Comparison of ENCODE assay signal across 8 cellular contexts in the genomic region with DNA sequence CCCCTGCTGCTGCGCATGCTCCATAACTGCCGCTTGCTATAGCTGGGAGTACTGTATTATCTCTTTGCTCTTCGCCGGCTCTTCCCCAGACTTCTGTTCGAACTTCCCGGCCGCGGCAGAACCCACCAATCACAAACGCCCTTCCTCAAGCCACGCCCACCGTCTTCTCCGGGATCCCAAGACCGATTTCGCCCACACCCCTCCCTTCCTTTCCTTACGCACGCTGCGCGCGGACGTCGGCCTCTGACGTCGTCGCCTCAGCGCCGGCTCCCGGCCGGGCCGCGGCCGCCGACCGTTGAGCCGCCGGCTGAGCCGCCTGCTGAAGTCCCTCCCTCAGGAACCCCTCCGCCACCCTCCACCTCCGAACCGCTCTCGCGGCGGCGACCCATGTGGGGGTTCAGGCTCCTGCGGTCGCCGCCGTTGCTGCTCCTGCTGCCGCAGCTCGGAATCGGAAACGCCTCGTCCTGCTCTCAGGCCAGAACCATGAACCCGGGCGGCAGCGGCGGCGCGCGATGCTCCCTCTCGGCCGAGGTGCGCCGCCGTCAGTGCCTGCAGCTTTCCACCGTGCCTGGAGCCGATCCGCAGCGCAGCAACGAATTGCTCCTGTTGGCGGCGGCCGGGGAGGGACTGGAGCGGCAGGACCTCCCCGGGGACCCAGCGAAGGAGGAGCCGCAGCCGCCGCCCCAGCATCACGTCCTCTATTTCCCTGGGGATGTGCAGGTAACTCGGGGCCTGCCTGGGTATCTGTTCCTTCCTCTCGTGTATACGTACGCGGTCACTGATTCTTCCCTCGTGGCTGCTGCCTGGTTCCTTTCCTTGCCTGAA. TPM values are rescaled to one million over a fixed set of nuclear protein-coding genes. Genes with fewer than 3 reads are reported as not detected.
DNase-seq lines count a peak whose midpoint lies in the region; ATAC-seq and TF ChIP-seq lines count a peak whose summit lies in the region.

A gene with protein sequence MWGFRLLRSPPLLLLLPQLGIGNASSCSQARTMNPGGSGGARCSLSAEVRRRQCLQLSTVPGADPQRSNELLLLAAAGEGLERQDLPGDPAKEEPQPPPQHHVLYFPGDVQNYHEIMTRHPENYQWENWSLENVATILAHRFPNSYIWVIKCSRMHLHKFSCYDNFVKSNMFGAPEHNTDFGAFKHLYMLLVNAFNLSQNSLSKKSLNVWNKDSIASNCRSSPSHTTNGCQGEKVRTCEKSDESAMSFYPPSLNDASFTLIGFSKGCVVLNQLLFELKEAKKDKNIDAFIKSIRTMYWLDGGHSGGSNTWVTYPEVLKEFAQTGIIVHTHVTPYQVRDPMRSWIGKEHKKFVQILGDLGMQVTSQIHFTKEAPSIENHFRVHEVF (plus strand): TSS at position 242 of the 825 bp plus-strand sequence. CDS start 146 bp downstream, at position 388.

- peaks cover 16% of the 10 kb centered on the region for H3K4me1 ChIP-seq in osteoblast (ENCODE audit: insufficient read depth, low read length)
- H3K4me1 ChIP-seq in thoracic aorta (ENCODE audit: control insufficient read depth in 1 of 2, low read depth in 2 of 2), result peaks cover 20 to 26% of the 10 kb centered on the region in 2 donors

- peak within 1 kb of the TSS; percentile 99 for H3K4me3 Mint-ChIP-seq in activated naive CD8-positive, alpha-beta T cell
- peak within 1 kb of the TSS; percentile 98 for H3K4me3 Mint-ChIP-seq in glutamatergic neuron (ENCODE audit: unreplicated experiment)

- H3K9me3 Mint-ChIP-seq in activated naive CD8-positive, alpha-beta T cell (ENCODE audit: low read depth), result no peaks in the 10 kb centered on the region
- peaks cover 7% of the 10 kb centered on the region for H3K9me3 Mint-ChIP-seq in glutamatergic neuron (ENCODE audit: unreplicated experiment)

- no peaks in the 10 kb centered on the region for H3K27me3 Mint-ChIP-seq in activated naive CD8-positive, alpha-beta T cell
- peaks cover 3% of the 10 kb centered on the region for H3K27me3 Mint-ChIP-seq in glutamatergic neuron (ENCODE audit: unreplicated experiment)

- peaks cover 13% of the 10 kb centered on the region for H4K20me1 ChIP-seq in osteoblast (ENCODE audit: insufficient read depth, low read length)

- H3K4me1 Mint-ChIP-seq in activated naive CD8-positive, alpha-beta T cell (ENCODE audit: low read depth), result peaks cover 32% of the 10 kb centered on the region
- peaks cover 13% of the 10 kb centered on the region for H3K4me1 Mint-ChIP-seq in glutamatergic neuron (ENCODE audit: low read depth, unreplicated experiment)

- H3K27me3 ChIP-seq in osteoblast (ENCODE audit: insufficient read depth, low read length) (no peaks in the 10 kb centered on the region), thoracic aorta (replicated peaks; ENCODE audit: insufficient read depth) (no peaks in the 10 kb centered on the region)

- H3K36me3 Mint-ChIP-seq in activated naive CD8-positive, alpha-beta T cell, result peaks cover 14% of the 10 kb centered on the region
- H3K36me3 Mint-ChIP-seq in glutamatergic neuron (ENCODE audit: unreplicated experiment), result peaks cover 6% of the 10 kb centered on the region

- ATAC-seq in HG02610 (IDR thresholded peaks at IDR 0.05; ENCODE audit: unreplicated experiment) (peak; percentile 93), thoracic aorta (ENCODE audit: insufficient number of reproducible peaks, low FRiP score, low read depth) (peak; percentile 96)

- H3K4me2 ChIP-seq in osteoblast (ENCODE audit: insufficient read depth, low read length), result peak within 1 kb of the TSS; percentile 93

- peaks cover 46% of the 10 kb centered on the region for H3K79me2 ChIP-seq in osteoblast (ENCODE audit: insufficient read depth, low read length)

- H3K27ac Mint-ChIP-seq in activated naive CD8-positive, alpha-beta T cell, result peak within 1 kb of the TSS; percentile 95
- H3K27ac Mint-ChIP-seq in glutamatergic neuron (ENCODE audit: unreplicated experiment), result peak within 1 kb of the TSS; percentile 98

- no peaks in the 10 kb centered on the region for H3K9me3 ChIP-seq in osteoblast (ENCODE audit: low read depth, low read length)
- H3K9me3 ChIP-seq in thoracic aorta, result no peaks in the 10 kb centered on the region

- no peak for TF ChIP-seq CTCF in glutamatergic neuron (IDR thresholded peaks at IDR 0.05; ENCODE audit: partially characterized antibody, unreplicated experiment)
- TF ChIP-seq CTCF in osteoblast (IDR thresholded peaks at IDR 0.05; ENCODE audit: extremely low read depth, low read depth, low read length), result no peak
- no peak for TF ChIP-seq CTCF in thoracic aorta (IDR thresholded peaks at IDR 0.05)

- peak within 1 kb of the TSS; percentile 88 for H3K4me3 ChIP-seq in GM08714 (ENCODE audit: low read length)
- H3K4me3 ChIP-seq in osteoblast (ENCODE audit: insufficient read depth, low read length), result peak within 1 kb of the TSS; percentile 79
- H3K4me3 ChIP-seq in thoracic aorta, result peak within 1 kb of the TSS; percentile 92

- no peaks in the 10 kb centered on the region for H3K36me3 ChIP-seq in osteoblast (ENCODE audit: insufficient read depth, low read length)
- H3K36me3 ChIP-seq in thoracic aorta, result peaks cover 1% of the 10 kb centered on the region

- H3K27ac ChIP-seq in osteoblast (ENCODE audit: low read depth, low read length), result peak within 1 kb of the TSS; percentile 94
- peak within 1 kb of the TSS; percentile 80 to 93 for H3K27ac ChIP-seq in thoracic aorta

- DNase-seq in NCI-H1092 treated with DMSO at 0.1 percent for 48 hours (lab: John Stamatoyannopoulos, UW) (peak; percentile 95), SKM-1 treated with dmso at 0.1 percent for 144 hours (lab: John Stamatoyannopoulos, UW; ENCODE audit: unreplicated experiment) (peak; percentile 99), glutamatergic neuron (peak; percentile 97), osteoblast (ENCODE audit: insufficient read length, low spot score, missing footprints) (peak; percentile 98), thoracic aorta (ENCODE audit: low spot score) (peak; percentile 87)

- peak within 1 kb of the TSS; percentile 84 for H2AFZ ChIP-seq in osteoblast (ENCODE audit: low read length)

RNA-seq across cellular contexts. Expression of the gene that starts here (rescaled TPM):
- 27.3 TPM for total RNA-seq in glutamatergic neuron (ENCODE audit: unreplicated experiment)
- total RNA-seq in osteoblast, result 20.3 and 21.8 TPM in 2 replicates
- total RNA-seq in thoracic aorta, result 10 to 100 TPM; 10.8 to 16.7 TPM

Comparison
In these comparisons a context has a peak if more than half of its experiments do, and no peak if none do; other contexts are left out.
1. Peak in every context shown above with its lines: DNase-seq, ATAC-seq, H3K4me3 ChIP-seq and H3K27ac ChIP-seq.